ENCODE assay signal across 9 cellular contexts in genomic region chr16:85360323-85361277, GRCh38.
DNase-seq lines count a peak whose midpoint lies in the region; ATAC-seq, FAIRE-seq and TF ChIP-seq lines count a peak whose summit lies in the region.
"Had no signal": no experiment of that assay in that cellular context is flagged by ENCODE, and none has a peak within 500 bp of the region (broad histone marks: within the 10 kb centered on the region; RNA-seq: fewer than 3 reads in every experiment).

No MANE protein-coding gene starts in this region.

- H3K4me3 ChIP-seq in bronchial epithelial cell (ENCODE audit: low read depth, low read length) (no peak overlapping the region), psoas muscle (no peak overlapping the region), aorta (ENCODE audit: low read length in 2 of 2) (no peak overlapping the region)

- peak overlapping the region; percentile 67 for H3K27ac ChIP-seq in psoas muscle
- H3K27ac ChIP-seq in aorta (ENCODE audit: low read depth in 1 of 2, low read length in 2 of 2): no peak overlapping the region

- no peaks in the 10 kb centered on the region for H3K9me3 ChIP-seq in psoas muscle
- no peaks in the 10 kb centered on the region for H3K9me3 ChIP-seq in aorta (ENCODE audit: control insufficient read depth, low read length)

- ATAC-seq in psoas muscle (peak; percentile 89 to 94 (median 92)), HG02642 (IDR thresholded peaks at IDR 0.05; ENCODE audit: poor library complexity, unreplicated experiment) (no peak), aorta (ENCODE audit: low FRiP score) (no peak)

- intact Hi-C loops in psoas muscle (cut with DNase I): no loop called here
- intact Hi-C loops in aorta (cut with DNase I): no loop called here

- H3K36me3 ChIP-seq in bronchial epithelial cell (ENCODE audit: control insufficient read depth, insufficient read depth, low read length): no peaks in the 10 kb centered on the region
- peaks cover 0 to 6% of the 10 kb centered on the region in 2 donors for H3K36me3 ChIP-seq in psoas muscle (ENCODE audit: insufficient read depth in 1 of 2, low read depth in 1 of 2)
- no peaks in the 10 kb centered on the region for H3K36me3 ChIP-seq in aorta (ENCODE audit: control insufficient read depth in 1 of 2, insufficient read depth in 2 of 2, low read length in 1 of 2)

- DNase-seq in HPDE6-E6E7 (ENCODE audit: extremely low spot score) (peak; percentile 90), NCI-H2227 (lab: John Stamatoyannopoulos, UW; ENCODE audit: unreplicated experiment) (peak; percentile 81), bronchial epithelial cell (ENCODE audit: low read depth) (peak; percentile 79), psoas muscle (peak; percentile 63 to 91), epidermal melanocyte (ENCODE audit: insufficient read length, low spot score) (no peak), GDM1 (lab: John Stamatoyannopoulos, UW) (no peak), aorta (no peak)
- DNase-seq: activated T-cell treated with anti-CD3 and anti-CD28 coated beads for 4 hours had no signal

- H3K27me3 ChIP-seq in bronchial epithelial cell (ENCODE audit: control insufficient read depth, insufficient read depth, low read length) (no peaks in the 10 kb centered on the region), psoas muscle (ENCODE audit: insufficient read depth in 3 of 3, low read length in 2 of 3) (no peaks in the 10 kb centered on the region), aorta (ENCODE audit: control insufficient read depth in 1 of 2, insufficient read depth in 2 of 2, low read length in 1 of 2) (no peaks in the 10 kb centered on the region)

- TF ChIP-seq CTCF in bronchial epithelial cell (IDR thresholded peaks at IDR 0.05; ENCODE audit: insufficient read depth, low read length, severe bottlenecking) (no peak), psoas muscle (IDR thresholded peaks at IDR 0.05) (no peak)

- H3K4me1 ChIP-seq in psoas muscle: peaks cover 26% of the 10 kb centered on the region
- no peaks in the 10 kb centered on the region for H3K4me1 ChIP-seq in aorta (ENCODE audit: control insufficient read depth in 1 of 2, insufficient read depth in 2 of 2, low read length in 2 of 2)

- FAIRE-seq in bronchial epithelial cell (lab: Jason Lieb, UNC): peak; percentile 76

- WGBS in psoas muscle, 3 donors: 46 to 51% (median 51%) methylated on average over 37 to 38 of the region's 38 CpGs
- WGBS in aorta, 2 donors: 81 to 87% methylated on average over 38 of the region's 38 CpGs

Comparison
In these comparisons a context has a peak if more than half of its experiments do, and no peak if none do; other contexts are left out.
1. DNase-seq: peak in HPDE6-E6E7 (single experiment), NCI-H2227 (single experiment), bronchial epithelial cell (single experiment) and psoas muscle (2 of 2); none in epidermal melanocyte (single experiment), GDM1 (single experiment) and aorta (0 of 2).
2. ATAC-seq: peak in psoas muscle (4 of 4); none in HG02642 (single experiment) and aorta (single experiment).